In genomic region chr2:152635635-152636298, GRCh38 we compare ENCODE assay signal across 8 cellular contexts.
DNase-seq lines count a peak whose midpoint lies in the region; ATAC-seq and TF ChIP-seq lines count a peak whose summit lies in the region.

No MANE protein-coding gene starts in this region.

- no peak overlapping the region for H3K23ac ChIP-seq in mesendoderm (ENCODE audit: low read length)

- WGBS in mesendoderm (ENCODE audit: extremely low coverage, insufficient coverage, low lambda C conversion rate) = no CpG with 5 or more reads among the region's 5 CpGs

- CTCF ChIA-PET in activated CD4-positive, alpha-beta memory T cell treated with anti-CD3 and anti-CD28 coated beads for 36 hours (lab: Charles Lee) = interaction anchor here (0.6 to 4.0 kb wide), 47 partner anchors 9 to 612 kb away, joined by 3 to 63 read pairs (median 4); partner anchors contain the start of gene STAM2

- H3K9me3 ChIP-seq in effector memory CD4-positive, alpha-beta T cell (ENCODE audit: control insufficient read depth, low read length) = no peaks in the 10 kb centered on the region

- H3K27ac ChIP-seq in effector memory CD4-positive, alpha-beta T cell (ENCODE audit: insufficient read depth, low read length, poor library complexity, severe bottlenecking) = no peak overlapping the region
- no peak overlapping the region for H3K27ac ChIP-seq in mesendoderm (ENCODE audit: low read depth, low read length)

- H3K79me2 ChIP-seq in mesendoderm (ENCODE audit: control insufficient read depth, insufficient read depth, low read length) = no peaks in the 10 kb centered on the region

- H4K5ac ChIP-seq in mesendoderm (ENCODE audit: low read length) = no peak overlapping the region

- intact Hi-C loops in activated CD4-positive, alpha-beta memory T cell treated with anti-CD3 and anti-CD28 coated beads for 36 hours (cut with micrococcal nuclease) = loop anchor here (1.0 to 10.0 kb wide), 5 partner anchors 213 to 598 kb away; partner anchors contain the start of gene FMNL2
- intact Hi-C loops in posterior vena cava (cut with DNase I) = loop anchor here (5.0 kb wide), 2 partner anchors 443 to 458 kb away; partner anchors contain the start of gene STAM2 (in 1 of the 2)

- H3K9ac ChIP-seq in mesendoderm (ENCODE audit: low read length) = no peak overlapping the region

- peaks cover 7% of the 10 kb centered on the region for H3K27me3 Mint-ChIP-seq in activated CD4-positive, alpha-beta memory T cell treated with anti-CD3 and anti-CD28 coated beads for 36 hours

- H3K4ac ChIP-seq in mesendoderm (ENCODE audit: low read depth, low read length) = no peak overlapping the region

- no peak overlapping the region for H4K8ac ChIP-seq in mesendoderm (ENCODE audit: low read depth, low read length)

- no peaks in the 10 kb centered on the region for H3K4me1 Mint-ChIP-seq in activated CD4-positive, alpha-beta memory T cell treated with anti-CD3 and anti-CD28 coated beads for 36 hours (ENCODE audit: low read depth)

- H3K4me2 ChIP-seq in mesendoderm (ENCODE audit: low read length) = no peak overlapping the region

- H3K4me3 ChIP-seq in effector memory CD4-positive, alpha-beta T cell (ENCODE audit: insufficient read depth, low read depth, low read length, poor library complexity, severe bottlenecking) = no peak overlapping the region
- H3K4me3 ChIP-seq in mesendoderm (ENCODE audit: low read length) = no peak overlapping the region

- peak; percentile 65 for ATAC-seq in HG02759 (IDR thresholded peaks at IDR 0.05; ENCODE audit: unreplicated experiment)

- no peaks in the 10 kb centered on the region for H3K9me3 Mint-ChIP-seq in activated CD4-positive, alpha-beta memory T cell treated with anti-CD3 and anti-CD28 coated beads for 36 hours

- H3K36me3 ChIP-seq in effector memory CD4-positive, alpha-beta T cell (ENCODE audit: control insufficient read depth, insufficient read depth, low read length) = no peaks in the 10 kb centered on the region
- peaks cover 3% of the 10 kb centered on the region for H3K36me3 ChIP-seq in mesendoderm (ENCODE audit: control insufficient read depth, insufficient read depth, low read length)

- POLR2A ChIA-PET in activated CD4-positive, alpha-beta memory T cell treated with anti-CD3 and anti-CD28 coated beads for 36 hours (lab: Charles Lee) = interaction anchor here (1.6 kb wide), 1 partner anchor 458 kb away, joined by 5 read pairs; no protein-coding TSS in a partner anchor

- H2AK5ac ChIP-seq in mesendoderm (ENCODE audit: low read length) = no peak overlapping the region

- H3K27me3 ChIP-seq in effector memory CD4-positive, alpha-beta T cell (replicated peaks; ENCODE audit: control insufficient read depth, insufficient read depth, low read length, poor library complexity, severe bottlenecking) = no peaks in the 10 kb centered on the region
- no peaks in the 10 kb centered on the region for H3K27me3 ChIP-seq in mesendoderm (ENCODE audit: insufficient read depth, low read length, poor library complexity)

- no peak overlapping the region for H3K56ac ChIP-seq in mesendoderm (ENCODE audit: low read length)

- H2BK15ac ChIP-seq in mesendoderm (replicated peaks; ENCODE audit: low read depth) = no peak overlapping the region

- DNase-seq in GM10266 (ENCODE audit: extremely low spot score) (peak; percentile 67), NCI-H526 (lab: John Stamatoyannopoulos, UW) (peak; percentile 14 to 75), mesendoderm (peak; percentile 74), posterior vena cava (ENCODE audit: low spot score) (no peak)
- peak; percentile 69 for DNase-seq in activated CD4-positive, alpha-beta memory T cell treated with anti-CD3 and anti-CD28 coated beads for 36 hours
- DNase-seq in effector memory CD4-positive, alpha-beta T cell = peak; percentile 19 to 44 (median 30)
- DNase-seq in stimulated activated CD8-positive, alpha-beta memory T cell treated with anti-CD3 and anti-CD28 coated beads, Interleukin-4, amount 100 ng/mL, for 48 hours = peak; percentile 82

- no peak overlapping the region for H3K4me3 Mint-ChIP-seq in activated CD4-positive, alpha-beta memory T cell treated with anti-CD3 and anti-CD28 coated beads for 36 hours

- TF ChIP-seq CTCF in GM10266 (IDR thresholded peaks at IDR 0.05; ENCODE audit: control insufficient read depth, insufficient read depth, low read depth, missing control alignments) = peak; percentile 79

- no peak overlapping the region for H2BK5ac ChIP-seq in mesendoderm (ENCODE audit: low read length)

- no peaks in the 10 kb centered on the region for H3K36me3 Mint-ChIP-seq in activated CD4-positive, alpha-beta memory T cell treated with anti-CD3 and anti-CD28 coated beads for 36 hours

- H3K79me1 ChIP-seq in mesendoderm (ENCODE audit: low read length) = no peaks in the 10 kb centered on the region

- H3K27ac Mint-ChIP-seq in activated CD4-positive, alpha-beta memory T cell treated with anti-CD3 and anti-CD28 coated beads for 36 hours = no peak overlapping the region

- no peak overlapping the region for H3K18ac ChIP-seq in mesendoderm (ENCODE audit: low read length)

- H3K4me1 ChIP-seq in effector memory CD4-positive, alpha-beta T cell (ENCODE audit: control insufficient read depth, insufficient read depth, low read length, poor library complexity, severe bottlenecking) = no peaks in the 10 kb centered on the region
- no peaks in the 10 kb centered on the region for H3K4me1 ChIP-seq in mesendoderm (ENCODE audit: control insufficient read depth, low read depth, low read length)

- no peak overlapping the region for H2BK120ac ChIP-seq in mesendoderm (ENCODE audit: low read depth, low read length)
